Comparison of ENCODE assay signal across 21 cellular contexts in genomic region chr2:106109675-106110074, GRCh38.
DNase-seq lines count a peak whose midpoint lies in the region; ATAC-seq and TF ChIP-seq lines count a peak whose summit lies in the region.
"Had no signal": no experiment of that assay in that cellular context is flagged by ENCODE, and none has a peak within 500 bp of the region (broad histone marks: within the 10 kb centered on the region; RNA-seq: fewer than 3 reads in every experiment).

No MANE protein-coding gene starts in this region.

- CTCF ChIA-PET in SK-N-SH (lab: Yijun Ruan, JAX): interaction anchor here (0.5 to 2.0 kb wide), 5 partner anchors 110 to 472 kb away, joined by 3 to 5 read pairs (median 3); no protein-coding TSS in a partner anchor

- no peak overlapping the region for H3K27ac ChIP-seq in SK-N-SH (ENCODE audit: low read depth in 2 of 2, low read length in 1 of 2)
- H3K27ac ChIP-seq: KMS-11 had no signal

- H3K27me3 Mint-ChIP-seq in activated naive CD4-positive, alpha-beta T cell treated with anti-CD3 and anti-CD28 coated beads, Interleukin-2, amount 50 U/mL, for 24 hours: no peaks in the 10 kb centered on the region
- no peaks in the 10 kb centered on the region for H3K27me3 Mint-ChIP-seq in brain
- no peaks in the 10 kb centered on the region for H3K27me3 Mint-ChIP-seq in nephron (ENCODE audit: low read depth)
- H3K27me3 Mint-ChIP-seq in stimulated activated naive B cell treated with anti-CD40 and anti-IgM and Interleukin-4, amounts not matched to agents 10 μg/mL and 1 μg/mL and 100 μg/mL, for 72 hours: no peaks in the 10 kb centered on the region

- TF ChIP-seq CTCF in brain (conservative IDR thresholded peaks at IDR 0.05) (no peak), nephron (IDR thresholded peaks at IDR 0.05; ENCODE audit: unreplicated experiment in 3 of 3) (no peak), SK-N-SH (IDR thresholded peaks at IDR 0.05) (no peak)

- ATAC-seq in stimulated activated naive B cell treated with anti-CD40 and anti-IgM and Interleukin-4, amounts not matched to agents 10 μg/mL and 1 μg/mL and 100 μg/mL, for 72 hours (replicated peaks): no peak
- ATAC-seq: GM23338, Panc1 had no signal

- POLR2A ChIA-PET in SK-N-SH (lab: Yijun Ruan, JAX): no interaction called here

- H2AFZ ChIP-seq in SK-N-SH (ENCODE audit: low read depth): no peak overlapping the region
- H2AFZ ChIP-seq: GM23338 had no signal

- no peak overlapping the region for H3K9ac ChIP-seq in SK-N-SH
- H3K9ac ChIP-seq: KMS-11 had no signal

- no peak for TF ChIP-seq RAD21 in SK-N-SH (IDR thresholded peaks at IDR 0.05; ENCODE audit: low read length)

- no peaks in the 10 kb centered on the region for H3K27me3 ChIP-seq in SK-N-SH (ENCODE audit: insufficient read depth)

- H3K4me3 ChIP-seq in SK-N-SH (ENCODE audit: low read depth in 2 of 2, low read length in 1 of 2): no peak overlapping the region
- H3K4me3 ChIP-seq: GM23338, HAP-1 had no signal

- no peaks in the 10 kb centered on the region for H3K9me3 ChIP-seq in SK-N-SH
- H3K9me3 ChIP-seq: Caco-2, HAP-1 had no signal

- H3K9me2 ChIP-seq in SK-N-SH: no peaks in the 10 kb centered on the region

- TF ChIP-seq EP300 in SK-N-SH (IDR thresholded peaks at IDR 0.05; ENCODE audit: borderline replicate concordance in 1 of 2, low read depth in 1 of 2, low read length in 1 of 2): no peak

- H3K27ac Mint-ChIP-seq in activated naive CD4-positive, alpha-beta T cell treated with anti-CD3 and anti-CD28 coated beads, Interleukin-2, amount 50 U/mL, for 24 hours: peak overlapping the region; percentile 38
- H3K27ac Mint-ChIP-seq in brain (peak overlapping the region in 4 of 5 experiments; percentile 7 to 65 (median 40)), nephron (peak overlapping the region in 2 of 3 experiments; percentile 59 to 62)
- H3K27ac Mint-ChIP-seq in stimulated activated naive B cell treated with anti-CD40 and anti-IgM and Interleukin-4, amounts not matched to agents 10 μg/mL and 1 μg/mL and 100 μg/mL, for 72 hours: peak overlapping the region; percentile 52
- H3K27ac Mint-ChIP-seq: GM23338 had no signal

- peaks cover 0 to 39% of the 10 kb centered on the region in 2 experiments for H3K36me3 ChIP-seq in SK-N-SH (replicated peaks in 1 of 2; ENCODE audit: control insufficient read depth in 1 of 2, insufficient read depth in 2 of 2, low read length in 1 of 2)

- H3K36me3 Mint-ChIP-seq in activated naive CD4-positive, alpha-beta T cell treated with anti-CD3 and anti-CD28 coated beads, Interleukin-2, amount 50 U/mL, for 24 hours: peaks cover 5% of the 10 kb centered on the region
- H3K36me3 Mint-ChIP-seq in brain (peaks cover 18% of the 10 kb centered on the region), nephron (ENCODE audit: low read depth) (peaks cover 20% of the 10 kb centered on the region)
- H3K36me3 Mint-ChIP-seq in stimulated activated naive B cell treated with anti-CD40 and anti-IgM and Interleukin-4, amounts not matched to agents 10 μg/mL and 1 μg/mL and 100 μg/mL, for 72 hours: peaks cover 14 to 29% of the 10 kb centered on the region in 2 donors

- H3K9me3 Mint-ChIP-seq in activated naive CD4-positive, alpha-beta T cell treated with anti-CD3 and anti-CD28 coated beads, Interleukin-2, amount 50 U/mL, for 24 hours: no peaks in the 10 kb centered on the region
- H3K9me3 Mint-ChIP-seq in brain (no peaks in the 10 kb centered on the region), nephron (no peaks in the 10 kb centered on the region)
- H3K9me3 Mint-ChIP-seq in stimulated activated naive B cell treated with anti-CD40 and anti-IgM and Interleukin-4, amounts not matched to agents 10 μg/mL and 1 μg/mL and 100 μg/mL, for 72 hours: no peaks in the 10 kb centered on the region
- H3K9me3 Mint-ChIP-seq: GM23338 had no signal

- H3K4me1 Mint-ChIP-seq in activated naive CD4-positive, alpha-beta T cell treated with anti-CD3 and anti-CD28 coated beads, Interleukin-2, amount 50 U/mL, for 24 hours: no peaks in the 10 kb centered on the region
- H3K4me1 Mint-ChIP-seq in brain (peaks cover 9% of the 10 kb centered on the region), nephron (peaks cover 5% of the 10 kb centered on the region)
- peaks cover 17 to 26% of the 10 kb centered on the region in 2 donors for H3K4me1 Mint-ChIP-seq in stimulated activated naive B cell treated with anti-CD40 and anti-IgM and Interleukin-4, amounts not matched to agents 10 μg/mL and 1 μg/mL and 100 μg/mL, for 72 hours
- H3K4me1 Mint-ChIP-seq: GM23338 had no signal

- no peaks in the 10 kb centered on the region for H3F3A ChIP-seq in SK-N-SH (replicated peaks; ENCODE audit: insufficient read depth)

- H3K4me3 Mint-ChIP-seq in activated naive CD4-positive, alpha-beta T cell treated with anti-CD3 and anti-CD28 coated beads, Interleukin-2, amount 50 U/mL, for 24 hours: no peak overlapping the region
- H3K4me3 Mint-ChIP-seq in brain (no peak overlapping the region), nephron (no peak overlapping the region)
- no peak overlapping the region for H3K4me3 Mint-ChIP-seq in stimulated activated naive B cell treated with anti-CD40 and anti-IgM and Interleukin-4, amounts not matched to agents 10 μg/mL and 1 μg/mL and 100 μg/mL, for 72 hours
- H3K4me3 Mint-ChIP-seq: GM23338 had no signal

- H3K79me2 ChIP-seq in SK-N-SH (ENCODE audit: insufficient read depth): no peaks in the 10 kb centered on the region

- no peak for DNase-seq in activated naive CD4-positive, alpha-beta T cell (lab: John Stamatoyannopoulos, UW)
- DNase-seq in stimulated activated naive B cell treated with anti-CD40 and anti-IgM and Interleukin-4, amounts not matched to agents 10 μg/mL and 1 μg/mL and 100 μg/mL, for 72 hours: no peak
- DNase-seq in NCI-H1436 (lab: John Stamatoyannopoulos, UW) (no peak), SK-N-SH (no peak)
- DNase-seq in effector CD4-positive, alpha-beta T cell: no peak
- DNase-seq: Caco-2, DMS 273 treated with DMSO at 0.1 percent for 48 hours, NCI-H1092 treated with DMSO at 0.1 percent for 48 hours, NCI-H2029 treated with DMSO at 0.1 percent for 48 hours, NCI-H2171, NCI-H345, NCI-H524, NCI-H82, SIG-M5 had no signal

- WGBS in SK-N-SH (ENCODE audit: low lambda C conversion rate): 96% methylated on average over 8 of the region's 8 CpGs

- no peaks in the 10 kb centered on the region for H4K20me1 ChIP-seq in SK-N-SH (ENCODE audit: insufficient read depth)

- H3K4me1 ChIP-seq in SK-N-SH (ENCODE audit: control insufficient read depth in 1 of 2, insufficient read depth in 2 of 2, low read depth in 1 of 2, low read length in 1 of 2): peaks cover 4 to 7% of the 10 kb centered on the region in 2 experiments; a peak in 2 of 4 replicates
- H3K4me1 ChIP-seq: HAP-1 had no signal

- no peak overlapping the region for H3K4me2 ChIP-seq in SK-N-SH
- H3K4me2 ChIP-seq: GM23338, KMS-11 had no signal

TF ChIP-seq in SK-N-SH, 30 proteins besides CTCF, POLR2A, EP300 and RAD21 (continues in another document):
- TF ChIP-seq CHD2 (IDR thresholded peaks at IDR 0.05; ENCODE audit: low read length, partially characterized antibody) (no peak), TCF12 (IDR thresholded peaks at IDR 0.05) (no peak), RFX5 (IDR thresholded peaks at IDR 0.05; ENCODE audit: low read length) (no peak), REST (IDR thresholded peaks at IDR 0.05; ENCODE audit: low read depth, low read length) (no peak), YY1 (IDR thresholded peaks at IDR 0.05; ENCODE audit: low read depth) (no peak), TAF1 (IDR thresholded peaks at IDR 0.05; ENCODE audit: borderline replicate concordance, low read depth, low read length) (no peak), PBX3 (IDR thresholded peaks at IDR 0.05) (no peak), ELF1 (IDR thresholded peaks at IDR 0.05) (no peak), JUND (IDR thresholded peaks at IDR 0.05) (no peak), USF1 (IDR thresholded peaks at IDR 0.05; ENCODE audit: borderline replicate concordance, low read depth) (no peak), NFIC (IDR thresholded peaks at IDR 0.05; ENCODE audit: borderline replicate concordance) (no peak)
